Comparison of ENCODE assay signal across 14 cellular contexts in the genomic region with DNA sequence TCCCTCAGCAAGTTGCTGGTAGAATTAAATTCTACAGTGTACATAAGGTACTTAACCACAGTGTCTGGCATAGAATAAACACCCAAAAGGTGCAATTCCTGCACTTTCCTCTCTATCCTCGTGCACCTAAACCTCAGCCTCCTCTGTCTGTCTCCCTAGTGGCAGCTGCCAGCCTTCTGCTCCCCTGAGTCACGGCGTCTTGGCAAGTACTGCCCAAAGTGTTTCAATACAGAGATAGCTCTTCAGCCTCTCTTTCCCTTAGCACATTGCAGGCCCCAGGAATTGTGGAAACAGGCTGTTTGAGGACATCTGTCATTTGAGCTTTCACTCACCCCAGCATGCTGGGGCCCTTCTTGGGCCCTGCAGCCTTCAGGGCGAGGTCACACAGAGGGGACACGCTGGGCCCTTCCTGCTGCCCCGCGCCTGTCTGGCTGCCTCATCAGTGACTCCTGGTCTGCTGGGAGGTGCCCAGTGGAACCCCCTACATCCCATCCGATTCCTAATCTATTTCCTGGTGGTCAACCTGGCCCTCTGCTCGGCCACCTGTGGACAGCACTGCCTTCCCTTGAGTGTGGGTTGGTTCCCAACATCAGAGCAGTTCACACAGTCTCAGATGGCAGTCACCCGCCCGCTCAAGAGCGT. TPM values are rescaled to one million over a fixed set of nuclear protein-coding genes. Genes with fewer than 3 reads are reported as not detected.
DNase-seq lines count a peak whose midpoint lies in the region; ATAC-seq and TF ChIP-seq lines count a peak whose summit lies in the region.
"Had no signal": no experiment of that assay in that cellular context is flagged by ENCODE, and none has a peak within 500 bp of the region (broad histone marks: within the 10 kb centered on the region; RNA-seq: fewer than 3 reads in every experiment).

No MANE protein-coding gene starts in this region.

- in situ Hi-C loops in brain microvascular endothelial cell (cut with HindIII; ENCODE audit: low pct_ligation_motif_present, low sequenced_read_pairs) = no loop called here

- peak overlapping the region; percentile 10; the same call in 1 of the 2 replicates for H3K9ac ChIP-seq in iPS-20b (ENCODE audit: low read depth, low read length)
- H3K9ac ChIP-seq in skeletal muscle tissue (ENCODE audit: low read depth in 1 of 3, low read length in 3 of 3) = peak overlapping the region in 2 of 3 donors; percentile 8 to 30

- intact Hi-C loops in CD4-positive, alpha-beta T cell (cut with DNase I, micrococcal nuclease) = no loop called here

- H3K9me3 Mint-ChIP-seq in stimulated activated naive B cell treated with anti-CD40 and anti-IgM and Interleukin-4, amounts not matched to agents 10 μg/mL and 1 μg/mL and 100 μg/mL, for 72 hours = no peaks in the 10 kb centered on the region
- no peaks in the 10 kb centered on the region for H3K9me3 Mint-ChIP-seq in CD4-positive, alpha-beta T cell

- TF ChIP-seq CTCF in HEK293 (tag by site-specific recombination; IDR thresholded peaks at IDR 0.05) (no peak), brain microvascular endothelial cell (IDR thresholded peaks at IDR 0.05; ENCODE audit: low read depth, low read length, missing control alignments) (no peak)
- TF ChIP-seq CTCF in CD4-positive, alpha-beta T cell (IDR thresholded peaks at IDR 0.05) = no peak

- no peaks in the 10 kb centered on the region for H3K36me3 Mint-ChIP-seq in stimulated activated naive B cell treated with anti-CD40 and anti-IgM and Interleukin-4, amounts not matched to agents 10 μg/mL and 1 μg/mL and 100 μg/mL, for 72 hours
- H3K36me3 Mint-ChIP-seq in CD4-positive, alpha-beta T cell (ENCODE audit: low read depth) = no peaks in the 10 kb centered on the region
- H3K36me3 Mint-ChIP-seq: activated naive CD8-positive, alpha-beta T cell had no signal

- no peak overlapping the region for H3K4me3 ChIP-seq in HEK293 (ENCODE audit: low read depth, low read length)
- H3K4me3 ChIP-seq in brain microvascular endothelial cell (ENCODE audit: low read depth, low read length) = no peak overlapping the region
- no peak overlapping the region for H3K4me3 ChIP-seq in iPS-20b (ENCODE audit: low read length)
- H3K4me3 ChIP-seq in skeletal muscle tissue (ENCODE audit: low read length in 3 of 3) = no peak overlapping the region
- H3K4me3 ChIP-seq: mucosa of descending colon had no signal

- H3K9me3 ChIP-seq in HEK293 (ENCODE audit: control insufficient read depth, insufficient read depth, low read depth, low read length) = no peaks in the 10 kb centered on the region
- no peaks in the 10 kb centered on the region for H3K9me3 ChIP-seq in iPS-20b (ENCODE audit: insufficient read depth, low read depth, low read length)
- H3K9me3 ChIP-seq in skeletal muscle tissue (ENCODE audit: control insufficient read depth in 3 of 3, low read length in 3 of 3) = no peaks in the 10 kb centered on the region
- no peaks in the 10 kb centered on the region for H3K9me3 ChIP-seq in CD4-positive, alpha-beta T cell (ENCODE audit: control insufficient read depth, low read length)
- H3K9me3 ChIP-seq: mucosa of descending colon had no signal

- no peaks in the 10 kb centered on the region for H3K4me1 Mint-ChIP-seq in stimulated activated naive B cell treated with anti-CD40 and anti-IgM and Interleukin-4, amounts not matched to agents 10 μg/mL and 1 μg/mL and 100 μg/mL, for 72 hours
- no peaks in the 10 kb centered on the region for H3K4me1 Mint-ChIP-seq in CD4-positive, alpha-beta T cell (ENCODE audit: low read depth)
- H3K4me1 Mint-ChIP-seq: IgD-negative memory B cell, T-helper 17 cell had no signal

- H3K4me1 ChIP-seq in HEK293 (ENCODE audit: control insufficient read depth, insufficient read depth, low read length) (peaks cover 4% of the 10 kb centered on the region; the same call in 1 of the 2 replicates), iPS-20b (ENCODE audit: insufficient read depth, low read length) (peaks cover 32% of the 10 kb centered on the region), skeletal muscle tissue (ENCODE audit: control insufficient read depth in 3 of 3, insufficient read depth in 3 of 3, low read length in 3 of 3) (peaks cover 27 to 48% (median 45%) of the 10 kb centered on the region in 3 donors)

- H3K4me3 Mint-ChIP-seq in stimulated activated naive B cell treated with anti-CD40 and anti-IgM and Interleukin-4, amounts not matched to agents 10 μg/mL and 1 μg/mL and 100 μg/mL, for 72 hours = no peak overlapping the region
- H3K4me3 Mint-ChIP-seq in CD4-positive, alpha-beta T cell = no peak overlapping the region
- H3K4me3 Mint-ChIP-seq: activated naive CD8-positive, alpha-beta T cell; T-helper 17 cell had no signal

- H3K36me3 ChIP-seq in HEK293 (ENCODE audit: control insufficient read depth in 2 of 2, insufficient read depth in 1 of 2, low read length in 2 of 2) (no peaks in the 10 kb centered on the region), brain microvascular endothelial cell (replicated peaks) (peaks cover 65% of the 10 kb centered on the region), iPS-20b (ENCODE audit: insufficient read depth, low read depth, low read length) (no peaks in the 10 kb centered on the region; the same call in 1 of the 2 replicates), skeletal muscle tissue (ENCODE audit: control insufficient read depth in 3 of 3, insufficient read depth in 3 of 3, low read length in 3 of 3) (no peaks in the 10 kb centered on the region)

- H3K27me3 Mint-ChIP-seq in stimulated activated naive B cell treated with anti-CD40 and anti-IgM and Interleukin-4, amounts not matched to agents 10 μg/mL and 1 μg/mL and 100 μg/mL, for 72 hours = peaks cover 41 to 77% of the 10 kb centered on the region in 2 donors
- H3K27me3 Mint-ChIP-seq in CD4-positive, alpha-beta T cell = peaks cover 77% of the 10 kb centered on the region

- no peak overlapping the region for H3K27ac ChIP-seq in HEK293 (ENCODE audit: extremely low read depth, low read depth, low read length)
- H3K27ac ChIP-seq in brain microvascular endothelial cell = peak overlapping the region; percentile 96
- H3K27ac ChIP-seq in iPS-20b (ENCODE audit: low read length) = no peak overlapping the region
- H3K27ac ChIP-seq in skeletal muscle tissue (ENCODE audit: low read depth, low read length) = no peak overlapping the region
- no peak overlapping the region for H3K27ac ChIP-seq in CD4-positive, alpha-beta T cell (ENCODE audit: low read depth, low read length)

- no peaks in the 10 kb centered on the region for H3K27me3 ChIP-seq in brain microvascular endothelial cell (replicated peaks)
- H3K27me3 ChIP-seq in iPS-20b (ENCODE audit: insufficient read depth, low read length) = no peaks in the 10 kb centered on the region
- peaks cover 10 to 15% (median 11%) of the 10 kb centered on the region in 3 donors for H3K27me3 ChIP-seq in skeletal muscle tissue (ENCODE audit: control insufficient read depth in 3 of 3, insufficient read depth in 3 of 3, low read length in 3 of 3)
- H3K27me3 ChIP-seq in CD4-positive, alpha-beta T cell (ENCODE audit: control insufficient read depth, insufficient read depth, low read length) = peaks cover 30% of the 10 kb centered on the region

- POLR2A ChIA-PET in HEK293 (lab: Yijun Ruan, JAX) = no interaction called here
- POLR2A ChIA-PET in CD4-positive, alpha-beta T cell (lab: Charles Lee) = no interaction called here

- ATAC-seq in stimulated activated naive B cell treated with anti-CD40 and anti-IgM and Interleukin-4, amounts not matched to agents 10 μg/mL and 1 μg/mL and 100 μg/mL, for 72 hours (replicated peaks) = no peak
- ATAC-seq in GM19452 (IDR thresholded peaks at IDR 0.05; ENCODE audit: unreplicated experiment) = no peak
- ATAC-seq in CD4-positive, alpha-beta T cell (ENCODE audit: poor library complexity) = no peak
- ATAC-seq: mucosa of descending colon, T-helper 17 cell had no signal

- CTCF ChIA-PET in HEK293 (lab: Yijun Ruan, JAX) = interaction anchor here (0.9 kb wide), 1 partner anchor 25 kb away, joined by 4 read pairs; no protein-coding TSS in a partner anchor
- CTCF ChIA-PET in CD4-positive, alpha-beta T cell (lab: Charles Lee) = no interaction called here

- no peak for DNase-seq in brain microvascular endothelial cell
- no peak for DNase-seq in stimulated activated naive B cell treated with anti-CD40 and anti-IgM and Interleukin-4, amounts not matched to agents 10 μg/mL and 1 μg/mL and 100 μg/mL, for 72 hours
- no peak for DNase-seq in activated CD4-positive, alpha-beta T cell treated with anti-CD3 and anti-CD28 coated beads, Interleukin-2, amount 50 U/mL, for 48 hours
- no peak for DNase-seq in CD4-positive, alpha-beta T cell
- DNase-seq: mucosa of descending colon, NCI-H2029, small intestine, T-helper 17 cell had no signal

- no peak overlapping the region for H3K27ac Mint-ChIP-seq in stimulated activated naive B cell treated with anti-CD40 and anti-IgM and Interleukin-4, amounts not matched to agents 10 μg/mL and 1 μg/mL and 100 μg/mL, for 72 hours
- no peak overlapping the region for H3K27ac Mint-ChIP-seq in CD4-positive, alpha-beta T cell
- H3K27ac Mint-ChIP-seq: activated naive CD8-positive, alpha-beta T cell; T-helper 17 cell had no signal

TF ChIP-seq in HEK293, 187 proteins besides CTCF, POLR2A, EP300 and RAD21:
- TF ChIP-seq GFI1B (tag by site-specific recombination; IDR thresholded peaks at IDR 0.05) = no peak
- TF ChIP-seq ZIC2 (tag by site-specific recombination; IDR thresholded peaks at IDR 0.05) = peak; percentile 50; the same call in 1 of the 2 replicates
- no peak for TF ChIP-seq ZNF211 (tag by site-specific recombination; IDR thresholded peaks at IDR 0.05; ENCODE audit: low read depth)

RNA-seq across cellular contexts. Expression of gene COL4A2, which starts 19.3 kb away (rescaled TPM):
- total RNA-seq in skeletal muscle tissue = 511 TPM
- total RNA-seq in CD4-positive, alpha-beta T cell = not detected

RNA-seq across cellular contexts. Expression of gene COL4A1, which starts 19.4 kb away (rescaled TPM):
- 774 TPM for total RNA-seq in skeletal muscle tissue
- total RNA-seq in CD4-positive, alpha-beta T cell = under 1 TPM; 0.08 to 0.16 TPM

Comparison
In these comparisons a context has a peak if more than half of its experiments do, and no peak if none do; other contexts are left out.
1. RNA of gene COL4A2, which starts 19.3 kb away (total RNA-seq): 511 TPM in skeletal muscle tissue (single experiment); not detected in CD4-positive, alpha-beta T cell; every median in the first group is over 100 times any median in the second.
2. RNA of gene COL4A1, which starts 19.4 kb away (total RNA-seq): 774 TPM in skeletal muscle tissue (single experiment); 0.08 to 0.16 TPM in CD4-positive, alpha-beta T cell; every median in the first group is over 100 times any median in the second.